ENCODE assay signal across 8 cellular contexts in genomic region chr19:57435062-57435978, GRCh38. TPM values are rescaled to one million over a fixed set of nuclear protein-coding genes. Genes with fewer than 3 reads are reported as not detected.
DNase-seq lines count a peak whose midpoint lies in the region; ATAC-seq and TF ChIP-seq lines count a peak whose summit lies in the region.

TSS of gene ZNF749 (plus strand) at chr19:57435325. CDS start at chr19:57435579, 254 bp downstream.

- dilution Hi-C loops in IMR-90 (cut with HindIII; ENCODE audit: low sequenced_read_pairs, unreplicated experiment) = no loop called here

- no peaks in the 10 kb centered on the region for H3K9me2 ChIP-seq in OCI-LY7 (ENCODE audit: insufficient read depth, low read length)

- no peaks in the 10 kb centered on the region for H4K20me1 ChIP-seq in IMR-90 (ENCODE audit: insufficient read depth, low read length)
- H4K20me1 ChIP-seq in OCI-LY7 (ENCODE audit: insufficient read depth, low read length) = 0 out of 2 replicates have a peak, but pooled peaks cover 6% of the 10 kb centered on the region

- 0 out of 2 replicates have a peak, but pooled peaks cover 7% of the 10 kb centered on the region for H3K9me1 ChIP-seq in IMR-90 (ENCODE audit: insufficient read depth, low read length)

- in situ Hi-C loops in IMR-90 (cut with MboI; ENCODE audit: low sequenced_read_pairs) = no loop called here

- H4K91ac ChIP-seq in IMR-90 (ENCODE audit: insufficient read depth, low read depth, low read length) = peak within 1 kb of the TSS; percentile 19

- peak within 1 kb of the TSS; percentile 75 for H3K9ac ChIP-seq in IMR-90 (ENCODE audit: low read depth, low read length)

- H2AK5ac ChIP-seq in IMR-90 (ENCODE audit: low read depth, low read length) = peak within 1 kb of the TSS; percentile 62

- peak within 1 kb of the TSS; percentile 90 to 93 for H4K8ac ChIP-seq in IMR-90 (ENCODE audit: low read depth in 2 of 2, low read length in 2 of 2)

- intact Hi-C loops in IMR-90 (cut with micrococcal nuclease) = no loop called here
- intact Hi-C loops in OCI-LY7 (cut with micrococcal nuclease; ENCODE audit: unreplicated experiment) = no loop called here

- peak within 1 kb of the TSS; percentile 60 for H2BK5ac ChIP-seq in IMR-90 (ENCODE audit: low read depth, low read length, poor library complexity, severe bottlenecking)

- peak within 1 kb of the TSS; percentile 5; the same call in 1 of the 2 replicates for H3K18ac ChIP-seq in IMR-90 (ENCODE audit: low read depth, low read length)

- no TSS peak for BruUV-seq in IMR-90 (replicated peaks; lab: Mats Ljungman, UMichigan)
- BruUV-seq in OCI-LY7 (replicated peaks; lab: Mats Ljungman, UMichigan) = no TSS peak

- peak within 1 kb of the TSS; percentile 77 for H3K23ac ChIP-seq in IMR-90 (ENCODE audit: low read depth, low read length)

- peak within 1 kb of the TSS; percentile 66 for H4K5ac ChIP-seq in IMR-90 (ENCODE audit: low read depth, low read length)

- POLR2A ChIA-PET in IMR-90 (lab: Charles Lee; ENCODE audit: unreplicated experiment) (no interaction called here), OCI-LY7 (lab: Charles Lee) (no interaction called here)

- no peaks in the 10 kb centered on the region for H3K9me3 ChIP-seq in IMR-90 (ENCODE audit: control insufficient read depth, insufficient read depth, low read length)
- no peaks in the 10 kb centered on the region for H3K9me3 ChIP-seq in OCI-LY7 (ENCODE audit: low read length)

- no peaks in the 10 kb centered on the region for H3K27me3 ChIP-seq in IMR-90 (ENCODE audit: control insufficient read depth, insufficient read depth, low read length)

- TF ChIP-seq CTCF in IMR-90 (conservative IDR thresholded peaks at IDR 0.05; ENCODE audit: low read depth, low read length) = no peak
- no peak for TF ChIP-seq CTCF in OCI-LY7 (conservative IDR thresholded peaks at IDR 0.05; ENCODE audit: low read length)

- TF ChIP-seq POLR2A in IMR-90 (IDR thresholded peaks at IDR 0.05; ENCODE audit: low read depth, low read length) = peak; percentile 57; the same call in 1 of the 2 replicates

- DNase-seq in DMS 273 treated with DMSO at 0.1 percent for 48 hours (lab: John Stamatoyannopoulos, UW) (peak; percentile 98), IMR-90 (peak; percentile 97), OCI-LY7 (ENCODE audit: low spot score) (peak; percentile 98), epidermal melanocyte (ENCODE audit: insufficient read length, low spot score) (peak; percentile 96), midbrain (lab: John Stamatoyannopoulos, UW) (peak; percentile 98)
- DNase-seq in activated CD8-positive, alpha-beta memory T cell treated with anti-CD3 and anti-CD28 coated beads, Interleukin-2, amount 50 U/mL, for 48 hours = peak; percentile 91
- DNase-seq in stimulated activated CD8-positive, alpha-beta memory T cell treated with anti-CD3 and anti-CD28 coated beads, Interleukin-15, amount 100 ng/mL, for 48 hours (ENCODE audit: low read depth in 2 of 2) = peak; percentile 93 to 94

- H3K79me2 ChIP-seq in OCI-LY7 (ENCODE audit: insufficient read depth, low read depth, low read length) = peaks cover 31% of the 10 kb centered on the region

- CTCF ChIA-PET in IMR-90 (lab: Yijun Ruan, JAX) (interaction anchor here (0.7 kb wide), 1 partner anchor 322 kb away, joined by 3 read pairs; no protein-coding TSS in a partner anchor), OCI-LY7 (lab: Charles Lee; ENCODE audit: unreplicated experiment) (interaction anchor here (0.6 kb wide), 1 partner anchor 51 kb away, joined by 3 read pairs; no protein-coding TSS in a partner anchor)

- H2BK120ac ChIP-seq in IMR-90 (ENCODE audit: low read depth, low read length) = peak within 1 kb of the TSS; percentile 43; the same call in 1 of the 2 replicates

- H3K36me3 ChIP-seq in IMR-90 (ENCODE audit: control insufficient read depth, insufficient read depth, low read length) (peaks cover 4% of the 10 kb centered on the region; the same call in 1 of the 2 replicates), OCI-LY7 (ENCODE audit: insufficient read depth, low read length) (peaks cover 26% of the 10 kb centered on the region; the same call in 1 of the 2 replicates)

- WGBS in IMR-90 (ENCODE audit: extremely low coverage in 2 of 2, insufficient read length in 1 of 2), 2 experiments = 0% methylated on average over 12 of the region's 61 CpGs; no CpG with 5 or more reads in 1 of the 2 experiments

- H3K56ac ChIP-seq in IMR-90 (ENCODE audit: extremely low read depth, insufficient read depth, low read length) = peak within 1 kb of the TSS; percentile 82

- H3K4me2 ChIP-seq in IMR-90 (ENCODE audit: low read depth, low read length) (peak within 1 kb of the TSS; percentile 93), OCI-LY7 (ENCODE audit: low read length) (peak within 1 kb of the TSS; percentile 79)

- peaks cover 2% of the 10 kb centered on the region; the same call in 1 of the 2 replicates for H3K4me1 ChIP-seq in IMR-90 (ENCODE audit: control insufficient read depth, insufficient read depth, low read length)
- peaks cover 16% of the 10 kb centered on the region for H3K4me1 ChIP-seq in OCI-LY7 (ENCODE audit: insufficient read depth, low read length, poor library complexity, severe bottlenecking)

- H3K4me3 ChIP-seq in IMR-90 (ENCODE audit: insufficient read depth, low read depth, low read length) (peak within 1 kb of the TSS; percentile 80), OCI-LY7 (ENCODE audit: low read depth, low read length, poor library complexity, severe bottlenecking) (peak within 1 kb of the TSS; percentile 88)

- peak within 1 kb of the TSS; percentile 65; the same call in 1 of the 2 replicates for H3K4ac ChIP-seq in IMR-90 (ENCODE audit: low read depth, low read length)

- peak within 1 kb of the TSS; percentile 6; the same call in 1 of the 3 replicates for H2BK15ac ChIP-seq in IMR-90 (ENCODE audit: low read depth, low read length)

- no peak within 1 kb of the TSS for H2BK20ac ChIP-seq in IMR-90 (ENCODE audit: low read depth, low read length)

- H2AFZ ChIP-seq in IMR-90 (replicated peaks; ENCODE audit: low read length, poor library complexity) (peak within 1 kb of the TSS; percentile 98), OCI-LY7 (ENCODE audit: low read length) (peak within 1 kb of the TSS; percentile 97)

- peak within 1 kb of the TSS; percentile 82 for H3K14ac ChIP-seq in IMR-90 (replicated peaks; ENCODE audit: low read depth, low read length)

- H3K27ac ChIP-seq in IMR-90 (ENCODE audit: insufficient read depth, low read length) (peak within 1 kb of the TSS; percentile 62), OCI-LY7 (ENCODE audit: low read depth, low read length, poor library complexity, severe bottlenecking) (no peak within 1 kb of the TSS)

- H2AK9ac ChIP-seq in IMR-90 (replicated peaks; ENCODE audit: low read depth, low read length, poor library complexity) = peak within 1 kb of the TSS; percentile 71

- H3K79me1 ChIP-seq in IMR-90 (ENCODE audit: low read depth in 1 of 2, low read length in 2 of 2) = peaks cover 12 to 45% of the 10 kb centered on the region in 2 experiments; a peak in 3 of 4 replicates

- ATAC-seq in GM21529 (IDR thresholded peaks at IDR 0.05; ENCODE audit: unreplicated experiment) (peak; percentile 94), IMR-90 (ENCODE audit: low read depth) (peak; percentile 97)

- TF ChIP-seq RAD21 in IMR-90 (IDR thresholded peaks at IDR 0.05; ENCODE audit: low read length) = no peak

TF ChIP-seq in IMR-90, 13 proteins besides CTCF, POLR2A, EP300 and RAD21:
- TF ChIP-seq CEBPB (IDR thresholded peaks at IDR 0.05; ENCODE audit: low read depth, low read length) (peak; percentile 64), SMC3 (IDR thresholded peaks at IDR 0.05; ENCODE audit: low read depth, low read length) (no peak), MXI1 (IDR thresholded peaks at IDR 0.05; ENCODE audit: borderline replicate concordance, low read depth, low read length) (peak; percentile 95; the same call in 1 of the 2 replicates), MAFK (IDR thresholded peaks at IDR 0.05; ENCODE audit: low read depth, low read length) (no peak), MAZ (IDR thresholded peaks at IDR 0.05; ENCODE audit: borderline replicate concordance, low read depth, low read length) (no peak)
- TF ChIP-seq, protein P1, sequence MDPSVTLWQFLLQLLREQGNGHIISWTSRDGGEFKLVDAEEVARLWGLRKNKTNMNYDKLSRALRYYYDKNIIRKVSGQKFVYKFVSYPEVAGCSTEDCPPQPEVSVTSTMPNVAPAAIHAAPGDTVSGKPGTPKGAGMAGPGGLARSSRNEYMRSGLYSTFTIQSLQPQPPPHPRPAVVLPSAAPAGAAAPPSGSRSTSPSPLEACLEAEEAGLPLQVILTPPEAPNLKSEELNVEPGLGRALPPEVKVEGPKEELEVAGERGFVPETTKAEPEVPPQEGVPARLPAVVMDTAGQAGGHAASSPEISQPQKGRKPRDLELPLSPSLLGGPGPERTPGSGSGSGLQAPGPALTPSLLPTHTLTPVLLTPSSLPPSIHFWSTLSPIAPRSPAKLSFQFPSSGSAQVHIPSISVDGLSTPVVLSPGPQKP (IDR thresholded peaks at IDR 0.05; ENCODE audit: borderline replicate concordance, low read depth, low read length) = no peak
- TF ChIP-seq, protein P2, sequence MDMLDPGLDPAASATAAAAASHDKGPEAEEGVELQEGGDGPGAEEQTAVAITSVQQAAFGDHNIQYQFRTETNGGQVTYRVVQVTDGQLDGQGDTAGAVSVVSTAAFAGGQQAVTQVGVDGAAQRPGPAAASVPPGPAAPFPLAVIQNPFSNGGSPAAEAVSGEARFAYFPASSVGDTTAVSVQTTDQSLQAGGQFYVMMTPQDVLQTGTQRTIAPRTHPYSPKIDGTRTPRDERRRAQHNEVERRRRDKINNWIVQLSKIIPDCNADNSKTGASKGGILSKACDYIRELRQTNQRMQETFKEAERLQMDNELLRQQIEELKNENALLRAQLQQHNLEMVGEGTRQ (IDR thresholded peaks at IDR 0.05; ENCODE audit: low read depth, low read length) = peak; percentile 21; the same call in 1 of the 2 replicates
TF ChIP-seq in IMR-90: peak in this region for 3.

RNA-seq across cellular contexts. Expression of gene ZNF749, which starts in this region (rescaled TPM):
- total RNA-seq in IMR-90 (2012; rRNA removed) = 8.1 and 9.9 TPM in 2 replicates
- polyA plus RNA-seq in IMR-90 (2012; rRNA removed) = 7.0 and 7.9 TPM in 2 replicates
- polyA plus RNA-seq in IMR-90 (2012; cell fraction: cytosol; rRNA removed) = 8.1 and 17.4 TPM in 2 replicates
- polyA plus RNA-seq in IMR-90 (2012; cell fraction: nucleus; rRNA removed; ENCODE audit: low replicate concordance) = 3.1 and 5.9 TPM in 2 replicates
- 27.1 and 30.1 TPM in 2 replicates for total RNA-seq in OCI-LY7 (2014; rRNA removed; shearing (Covaris generic))
- total RNA-seq in OCI-LY7 (2022) = 14.2 and 18.0 TPM in 2 replicates
